10 cellular contexts compared by ENCODE assay signal in the genomic region with DNA sequence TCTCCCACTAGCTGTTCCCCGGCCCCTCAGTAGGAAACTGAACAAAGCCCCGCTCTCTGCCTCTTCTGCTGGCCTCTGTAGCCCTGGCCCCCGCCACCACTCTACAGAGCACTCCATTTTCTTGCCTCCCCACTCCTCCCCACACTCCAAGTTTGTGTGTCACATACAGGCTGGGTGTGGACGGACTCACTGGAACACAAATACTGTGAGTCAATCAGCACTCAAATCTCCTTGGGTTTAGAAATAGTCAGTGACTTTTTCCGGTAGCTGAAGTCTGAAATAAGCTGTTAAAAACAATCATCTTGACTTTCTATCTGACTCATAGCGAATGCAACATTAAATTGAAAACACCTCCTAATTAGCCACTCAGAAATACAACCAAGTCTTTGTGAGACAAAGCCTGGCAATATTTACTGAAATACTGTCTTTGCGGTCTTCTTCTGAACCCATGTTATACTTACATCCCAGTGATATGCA.
DNase-seq lines count a peak whose midpoint lies in the region; ATAC-seq and TF ChIP-seq lines count a peak whose summit lies in the region.
"Had no signal": no experiment of that assay in that cellular context is flagged by ENCODE, and none has a peak within 500 bp of the region (broad histone marks: within the 10 kb centered on the region; RNA-seq: fewer than 3 reads in every experiment).

No MANE protein-coding gene starts in this region.

- ATAC-seq in HG02981 (IDR thresholded peaks at IDR 0.05; ENCODE audit: unreplicated experiment) (no peak), GM19467 (IDR thresholded peaks at IDR 0.05; ENCODE audit: unreplicated experiment) (no peak), left lobe of liver (no peak)

- H3K9ac ChIP-seq in OCI-LY3 (ENCODE audit: low read length): no peak overlapping the region

- WGBS in esophagus muscularis mucosa: 79% methylated on average over 7 of the region's 7 CpGs

- TF ChIP-seq CTCF in GM06990 (IDR thresholded peaks at IDR 0.05; ENCODE audit: insufficient read depth, low read length, poor library complexity, severe bottlenecking) (no peak), OCI-LY3 (IDR thresholded peaks at IDR 0.05; ENCODE audit: low read depth, low read length) (no peak), esophagus muscularis mucosa (IDR thresholded peaks at IDR 0.05) (no peak)

- peaks cover 5% of the 10 kb centered on the region for H3K4me1 ChIP-seq in OCI-LY3 (ENCODE audit: low read length)
- H3K4me1 ChIP-seq in esophagus muscularis mucosa: peaks cover 50 to 83% (median 71%) of the 10 kb centered on the region in 4 donors

- H3K9me3 ChIP-seq in OCI-LY3 (ENCODE audit: insufficient read depth, low read length) (no peaks in the 10 kb centered on the region), esophagus muscularis mucosa (no peaks in the 10 kb centered on the region)

- no peak for TF ChIP-seq POLR2A in esophagus muscularis mucosa (IDR thresholded peaks at IDR 0.05; ENCODE audit: low read depth)

- H3K36me3 ChIP-seq in GM06990 (ENCODE audit: control insufficient read depth, insufficient read depth, low read length): no peaks in the 10 kb centered on the region; the same call in 1 of the 2 replicates
- H3K36me3 ChIP-seq in OCI-LY3 (replicated peaks; ENCODE audit: low read depth, low read length): no peaks in the 10 kb centered on the region
- no peaks in the 10 kb centered on the region for H3K36me3 ChIP-seq in esophagus muscularis mucosa

- no peak overlapping the region for H3K4me3 ChIP-seq in GM06990 (replicated peaks; ENCODE audit: low read depth, low read length)
- no peak overlapping the region for H3K4me3 ChIP-seq in OCI-LY3 (ENCODE audit: low read length)
- H3K4me3 ChIP-seq in esophagus muscularis mucosa: no peak overlapping the region

- H3K4me2 ChIP-seq in OCI-LY3 (ENCODE audit: low read length): peak overlapping the region; percentile 32

- H3K27ac ChIP-seq in OCI-LY3 (ENCODE audit: low read length): no peak overlapping the region
- H3K27ac ChIP-seq in esophagus muscularis mucosa (replicated peaks in 1 of 4): peak overlapping the region; percentile 80 to 90 (median 83)

- no peaks in the 10 kb centered on the region for H3K79me2 ChIP-seq in OCI-LY3 (ENCODE audit: low read length)

- no peak for TF ChIP-seq EP300 in esophagus muscularis mucosa (IDR thresholded peaks at IDR 0.05)

- no peak overlapping the region for H2AFZ ChIP-seq in OCI-LY3 (ENCODE audit: low read depth, low read length)

- DNase-seq in GM06990 (ENCODE audit: extremely low read depth, insufficient read length): peak; percentile 42
- no peak for DNase-seq in esophagus muscularis mucosa (ENCODE audit: extremely low spot score)
- peak; percentile 84 for DNase-seq in pulmonary artery endothelial cell (ENCODE audit: low read depth, low spot score)
- no peak for DNase-seq in H4 (ENCODE audit: low spot score)
- no peak for DNase-seq in left lobe of liver (ENCODE audit: low spot score)
- DNase-seq: DMS 273 treated with DMSO at 0.1 percent for 48 hours, NCI-H524 had no signal

- no peaks in the 10 kb centered on the region for H4K20me1 ChIP-seq in OCI-LY3 (ENCODE audit: insufficient read depth, low read length)

- H3K27me3 ChIP-seq in GM06990 (replicated peaks; ENCODE audit: control insufficient read depth, insufficient read depth, low read length) (no peaks in the 10 kb centered on the region), OCI-LY3 (ENCODE audit: low read depth, low read length) (no peaks in the 10 kb centered on the region), esophagus muscularis mucosa (no peaks in the 10 kb centered on the region)

- intact Hi-C loops in esophagus muscularis mucosa (cut with DNase I): no loop called here

Comparison
In these comparisons a context has a peak if more than half of its experiments do, and no peak if none do; other contexts are left out.
1. DNase-seq: peak in GM06990 (single experiment) and pulmonary artery endothelial cell (single experiment); none in esophagus muscularis mucosa (single experiment), H4 (single experiment) and left lobe of liver (single experiment).